Comparison of ENCODE assay signal across 25 cellular contexts in genomic region chr6:56104591-56104990, GRCh38.
"Had no signal": no experiment of that assay in that cellular context is flagged by ENCODE, and none has a peak within 500 bp of the region (broad histone marks: within the 10 kb centered on the region; RNA-seq: fewer than 3 reads in every experiment).

No MANE protein-coding gene starts in this region.

- DNase-seq: left colon; left lung; lower lobe of right lung; mammary epithelial cell; mesenchymal stem cell; naive thymus-derived CD8-positive, alpha-beta T cell; occipital lobe; ovary; right lobe of liver; spleen; stimulated activated CD4-positive, alpha-beta T cell treated with anti-CD3 and anti-CD28 coated beads, Interleukin-4, amount 100 ng/mL, for 24 hours; stimulated activated naive CD4-positive, alpha-beta T cell; tibial artery had no signal

- H3K27me3 ChIP-seq: hepatocyte, left lung, ovary, right atrium auricular region, right lobe of liver, spleen, suprapubic skin, tibial artery, vagina had no signal

- H3K4me1 Mint-ChIP-seq: naive thymus-derived CD8-positive, alpha-beta T cell; nephron; neural crest cell; stimulated activated effector memory CD8-positive, alpha-beta T cell treated with anti-CD3 and anti-CD28 coated beads, Interleukin-12 subunit alpha, Interleukin-12 subunit beta, amount 100 ng/mL, for 72 hours had no signal

- H3K79me2 ChIP-seq: hepatocyte had no signal

- H3K9me3 ChIP-seq: left lung, lower lobe of right lung, ovary, right atrium auricular region, right lobe of liver, spleen, suprapubic skin, thoracic aorta, tibial artery, vagina had no signal

- H3K4me3 Mint-ChIP-seq: naive thymus-derived CD8-positive, alpha-beta T cell; nephron; neural crest cell; stimulated activated effector memory CD8-positive, alpha-beta T cell treated with anti-CD3 and anti-CD28 coated beads, Interleukin-12 subunit alpha, Interleukin-12 subunit beta, amount 100 ng/mL, for 72 hours; stimulated activated naive CD8-positive, alpha-beta T cell treated with anti-CD3 and anti-CD28 coated beads, Interleukin-15, Interleukin-2, amounts not matched to agents 100 ng/mL and 50 ng/mL, for 24 hours; type B pancreatic cell had no signal

- H2AFZ ChIP-seq: hepatocyte had no signal

- H3K27me3 Mint-ChIP-seq: naive thymus-derived CD8-positive, alpha-beta T cell; progenitor cell of endocrine pancreas; stimulated activated naive CD8-positive, alpha-beta T cell treated with anti-CD3 and anti-CD28 coated beads, Interleukin-15, Interleukin-2, amounts not matched to agents 100 ng/mL and 50 ng/mL, for 24 hours; type B pancreatic cell had no signal

- H3K4me3 ChIP-seq: hepatocyte, left lung, lower lobe of right lung, ovary, right atrium auricular region, right lobe of liver, skin epidermis, spleen, suprapubic skin, thoracic aorta, tibial artery, vagina had no signal

- H3K36me3 Mint-ChIP-seq: naive thymus-derived CD8-positive, alpha-beta T cell; stimulated activated effector memory CD8-positive, alpha-beta T cell treated with anti-CD3 and anti-CD28 coated beads, Interleukin-12 subunit alpha, Interleukin-12 subunit beta, amount 100 ng/mL, for 72 hours had no signal

- H3K27ac Mint-ChIP-seq: naive thymus-derived CD8-positive, alpha-beta T cell; nephron; progenitor cell of endocrine pancreas; stimulated activated effector memory CD8-positive, alpha-beta T cell treated with anti-CD3 and anti-CD28 coated beads, Interleukin-12 subunit alpha, Interleukin-12 subunit beta, amount 100 ng/mL, for 72 hours; stimulated activated naive CD8-positive, alpha-beta T cell treated with anti-CD3 and anti-CD28 coated beads, Interleukin-15, Interleukin-2, amounts not matched to agents 100 ng/mL and 50 ng/mL, for 24 hours; type B pancreatic cell had no signal

- H3K27ac ChIP-seq: hepatocyte, left lung, lower lobe of right lung, ovary, right atrium auricular region, right lobe of liver, skin epidermis, spleen, suprapubic skin, thoracic aorta, tibial artery, vagina had no signal

- H3K4me2 ChIP-seq: hepatocyte had no signal

- H3K4me1 ChIP-seq: lower lobe of right lung, right atrium auricular region, right lobe of liver, spleen, suprapubic skin, tibial artery, vagina had no signal

- H3K36me3 ChIP-seq: left lung, lower lobe of right lung, ovary, right atrium auricular region, right lobe of liver, spleen, suprapubic skin, tibial artery, vagina had no signal
